16 cellular contexts compared by ENCODE assay signal in genomic region chr1:77076759-77077158, GRCh38.
DNase-seq lines count a peak whose midpoint lies in the region; TF ChIP-seq lines count a peak whose summit lies in the region.
"Had no signal": no experiment of that assay in that cellular context is flagged by ENCODE, and none has a peak within 500 bp of the region (broad histone marks: within the 10 kb centered on the region; RNA-seq: fewer than 3 reads in every experiment).

No MANE protein-coding gene starts in this region.

- intact Hi-C loops in colonic mucosa (cut with DNase I): no loop called here

- DNase-seq in AML-193 (lab: John Stamatoyannopoulos, UW): peak; percentile 16 to 18
- peak; percentile 88 to 94 for DNase-seq in Kasumi-1 (lab: John Stamatoyannopoulos, UW)
- peak; percentile 18 for DNase-seq in NOMO-1 treated with dmso at 0.1 percent for 144 hours (lab: John Stamatoyannopoulos, UW; ENCODE audit: unreplicated experiment)
- peak; percentile 9 for DNase-seq in SKM-1 (lab: John Stamatoyannopoulos, UW; ENCODE audit: unreplicated experiment)
- no peak for DNase-seq in iPS-NIHi7 (ENCODE audit: extremely low spot score)
- DNase-seq in right atrium auricular region (ENCODE audit: low spot score): no peak
- DNase-seq in colonic mucosa: no peak
- no peak for DNase-seq in NCI-H1694 (lab: John Stamatoyannopoulos, UW)
- DNase-seq: BE2C; CD4-positive, alpha-beta memory T cell; DMS153; DMS79 treated with DMSO at 0.1 percent for 48 hours; EL; H7 had no signal

- H3K4me3 ChIP-seq in right atrium auricular region (no peak overlapping the region), colonic mucosa (no peak overlapping the region)
- H3K4me3 ChIP-seq: GM23338 had no signal

- H3K27ac ChIP-seq in right atrium auricular region (no peak overlapping the region), colonic mucosa (no peak overlapping the region)
- H3K27ac ChIP-seq: C4-2B had no signal

- TF ChIP-seq CTCF in right atrium auricular region (IDR thresholded peaks at IDR 0.05) (no peak), colonic mucosa (IDR thresholded peaks at IDR 0.05) (no peak)

- H3K4me1 ChIP-seq in right atrium auricular region (no peaks in the 10 kb centered on the region), colonic mucosa (no peaks in the 10 kb centered on the region)
- H3K4me1 ChIP-seq: BE2C had no signal

- no peaks in the 10 kb centered on the region for H3K9me3 ChIP-seq in right atrium auricular region
- H3K9me3 ChIP-seq in colonic mucosa: no peaks in the 10 kb centered on the region
- H3K9me3 ChIP-seq: BE2C had no signal

- H3K9ac ChIP-seq in colonic mucosa (ENCODE audit: low read depth in 2 of 2, low read length in 2 of 2): no peak overlapping the region

- no peaks in the 10 kb centered on the region for H3K27me3 ChIP-seq in right atrium auricular region
- no peaks in the 10 kb centered on the region for H3K27me3 ChIP-seq in colonic mucosa
- H3K27me3 ChIP-seq: BE2C had no signal

- no peaks in the 10 kb centered on the region for H3K36me3 ChIP-seq in right atrium auricular region
- no peaks in the 10 kb centered on the region for H3K36me3 ChIP-seq in colonic mucosa
- H3K36me3 ChIP-seq: BE2C had no signal

Comparison
In these comparisons a context has a peak if more than half of its experiments do, and no peak if none do; other contexts are left out.
1. DNase-seq: peak in AML-193 (2 of 2), Kasumi-1 (2 of 2), NOMO-1 treated with dmso at 0.1 percent for 144 hours (single experiment) and SKM-1 (single experiment); none in iPS-NIHi7 (single experiment), right atrium auricular region (single experiment), colonic mucosa (single experiment) and NCI-H1694 (single experiment).